In genomic region chr9:108924436-108924835, GRCh38 we compare ENCODE assay signal across 28 cellular contexts.
"Had no signal": no experiment of that assay in that cellular context is flagged by ENCODE, and none has a peak within 500 bp of the region (broad histone marks: within the 10 kb centered on the region; RNA-seq: fewer than 3 reads in every experiment).

No MANE protein-coding gene starts in this region.

- H3K4me3 Mint-ChIP-seq: activated naive CD4-positive, alpha-beta T cell treated with anti-CD3 and anti-CD28 coated beads, Interleukin-2, amount 50 U/mL, for 24 hours; activated naive CD8-positive, alpha-beta T cell treated with anti-CD3 and anti-CD28 coated beads, Interleukin-2, amount 50 U/mL, for 24 hours; naive thymus-derived CD4-positive, alpha-beta T cell; stimulated activated memory B cell treated with anti-CD40 and anti-IgM and Interleukin-4, amounts not matched to agents 10 μg/mL and 1 μg/mL and 100 μg/mL, for 72 hours; T-helper 1 cell treated with Interleukin-12 subunit alpha and Interleukin-12 subunit beta and Interleukin-4 antibody, amounts not matched to agents 30 μg/mL and 1 μg/mL, for 36 hours had no signal

- H3K9me3 Mint-ChIP-seq: activated naive CD4-positive, alpha-beta T cell treated with anti-CD3 and anti-CD28 coated beads, Interleukin-2, amount 50 U/mL, for 24 hours; activated naive CD8-positive, alpha-beta T cell treated with anti-CD3 and anti-CD28 coated beads, Interleukin-2, amount 50 U/mL, for 24 hours; naive thymus-derived CD4-positive, alpha-beta T cell; stimulated activated memory B cell treated with anti-CD40 and anti-IgM and Interleukin-4, amounts not matched to agents 10 μg/mL and 1 μg/mL and 100 μg/mL, for 72 hours; T-helper 1 cell treated with Interleukin-12 subunit alpha and Interleukin-12 subunit beta and Interleukin-4 antibody, amounts not matched to agents 30 μg/mL and 1 μg/mL, for 36 hours had no signal

- H3K4me3 ChIP-seq: coronary artery, dorsolateral prefrontal cortex, gastroesophageal sphincter, ovary, skin epidermis, tibial nerve had no signal

- DNase-seq: activated CD4-positive, alpha-beta T cell treated with anti-CD3 and anti-CD28 coated beads for 48 hours; activated CD4-positive, alpha-beta T cell treated with anti-CD3 and anti-CD28 coated beads, Interleukin-2, amount 50 U/mL, for 48 hours; activated CD8-positive, alpha-beta memory T cell treated with anti-CD3 and anti-CD28 coated beads for 24 hours; activated naive CD8-positive, alpha-beta T cell treated with anti-CD3 and anti-CD28 coated beads, Interleukin-2, amount 50 U/mL, for 24 hours; activated T-cell treated with anti-CD3 and anti-CD28 coated beads, Interleukin-2, amount 50 U/mL, for 1 hour; amygdala; cerebellar nuclear complex; dorsolateral prefrontal cortex; effector memory CD4-positive, alpha-beta T cell; head of caudate nucleus; hippocampal formation; left cardiac atrium; midbrain; naive thymus-derived CD4-positive, alpha-beta T cell; ovary; stimulated activated CD4-positive, alpha-beta T cell treated with anti-CD3 and anti-CD28 coated beads, Interleukin-4, amount 100 ng/mL, for 24 hours; T1000; WERI-Rb-1 had no signal

- H3K9me3 ChIP-seq: gastroesophageal sphincter, ovary, tibial nerve had no signal

- H3K4me1 Mint-ChIP-seq: activated naive CD8-positive, alpha-beta T cell treated with anti-CD3 and anti-CD28 coated beads, Interleukin-2, amount 50 U/mL, for 24 hours; stimulated activated memory B cell treated with anti-CD40 and anti-IgM and Interleukin-4, amounts not matched to agents 10 μg/mL and 1 μg/mL and 100 μg/mL, for 72 hours had no signal

- H3K27me3 Mint-ChIP-seq: activated naive CD4-positive, alpha-beta T cell treated with anti-CD3 and anti-CD28 coated beads, Interleukin-2, amount 50 U/mL, for 24 hours; activated naive CD8-positive, alpha-beta T cell treated with anti-CD3 and anti-CD28 coated beads, Interleukin-2, amount 50 U/mL, for 24 hours; naive thymus-derived CD4-positive, alpha-beta T cell; progenitor cell of endocrine pancreas; stimulated activated memory B cell treated with anti-CD40 and anti-IgM and Interleukin-4, amounts not matched to agents 10 μg/mL and 1 μg/mL and 100 μg/mL, for 72 hours had no signal

- H3K4me1 ChIP-seq: gastroesophageal sphincter, tibial nerve had no signal

- H3K27ac Mint-ChIP-seq: activated naive CD8-positive, alpha-beta T cell treated with anti-CD3 and anti-CD28 coated beads, Interleukin-2, amount 50 U/mL, for 24 hours; progenitor cell of endocrine pancreas; stimulated activated memory B cell treated with anti-CD40 and anti-IgM and Interleukin-4, amounts not matched to agents 10 μg/mL and 1 μg/mL and 100 μg/mL, for 72 hours; T-helper 1 cell treated with Interleukin-12 subunit alpha and Interleukin-12 subunit beta and Interleukin-4 antibody, amounts not matched to agents 30 μg/mL and 1 μg/mL, for 36 hours had no signal

- H3K27ac ChIP-seq: coronary artery, dorsolateral prefrontal cortex, gastroesophageal sphincter, ovary, skin epidermis, tibial nerve, WERI-Rb-1 had no signal

- H3K27me3 ChIP-seq: dorsolateral prefrontal cortex, gastroesophageal sphincter, ovary, tibial nerve had no signal

- H3K36me3 ChIP-seq: ovary had no signal

- ATAC-seq: activated CD4-positive, CD25-positive, alpha-beta regulatory T cell treated with anti-CD3 and anti-CD28 coated beads, Interleukin-2, amount 50 U/mL, for 24 hours; activated naive CD8-positive, alpha-beta T cell treated with anti-CD3 and anti-CD28 coated beads, Interleukin-2, amount 50 U/mL, for 24 hours; gastroesophageal sphincter; left cardiac atrium; naive thymus-derived CD4-positive, alpha-beta T cell; sciatic nerve; stimulated activated memory B cell treated with anti-CD40 and anti-IgM and Interleukin-4, amounts not matched to agents 10 μg/mL and 1 μg/mL and 100 μg/mL, for 72 hours had no signal
